Comparison of ENCODE assay signal across 27 cellular contexts in genomic region chr2:99850076-99850710, GRCh38.
DNase-seq lines count a peak whose midpoint lies in the region; ATAC-seq and FAIRE-seq lines count a peak whose summit lies in the region.
"Had no signal": no experiment of that assay in that cellular context is flagged by ENCODE, and none has a peak within 500 bp of the region (broad histone marks: within the 10 kb centered on the region; RNA-seq: fewer than 3 reads in every experiment).

No MANE protein-coding gene starts in this region.

- H3K4ac ChIP-seq in mesenchymal stem cell (ENCODE audit: low read depth in 1 of 2, low read length in 2 of 2): peak overlapping the region in 1 of 2 experiments; percentile 13

- peak overlapping the region; percentile 80 for H4K8ac ChIP-seq in mesenchymal stem cell (ENCODE audit: low read length)

- H2BK5ac ChIP-seq in mesenchymal stem cell (ENCODE audit: low read depth, low read length, poor library complexity, severe bottlenecking): peak overlapping the region; percentile 14

- WGBS in mesenchymal stem cell: 14% methylated on average over 3 of the region's 5 CpGs

- peak overlapping the region in 1 of 2 experiments; percentile 59 for H2BK12ac ChIP-seq in mesenchymal stem cell (ENCODE audit: low read length in 2 of 2)

- H3K4me3 ChIP-seq in mesenchymal stem cell (ENCODE audit: insufficient read depth in 1 of 2, low read depth in 1 of 2, low read length in 2 of 2): no peak overlapping the region
- H3K4me3 ChIP-seq: ascending aorta, heart left ventricle, SJCRH30 had no signal

- no peaks in the 10 kb centered on the region for H3K36me3 ChIP-seq in mesenchymal stem cell (ENCODE audit: control insufficient read depth in 1 of 2, insufficient read depth in 2 of 2, low read depth in 1 of 2, low read length in 2 of 2)
- H3K36me3 ChIP-seq: ascending aorta, heart left ventricle, SJCRH30 had no signal

- H3K9ac ChIP-seq in mesenchymal stem cell (ENCODE audit: low read length): no peak overlapping the region
- H3K9ac ChIP-seq: parathyroid adenoma had no signal

- H3K79me1 ChIP-seq in mesenchymal stem cell (replicated peaks; ENCODE audit: low read length, poor library complexity, severe bottlenecking): peaks cover 11% of the 10 kb centered on the region

- H4K91ac ChIP-seq in mesenchymal stem cell (ENCODE audit: low read length): no peak overlapping the region

- H3K14ac ChIP-seq in mesenchymal stem cell (ENCODE audit: low read length in 2 of 2): no peak overlapping the region

- peak overlapping the region; percentile 95 for H3K27ac ChIP-seq in mesenchymal stem cell (ENCODE audit: low read length, poor library complexity, severe bottlenecking)
- H3K27ac ChIP-seq: ascending aorta, heart left ventricle, parathyroid adenoma, SJCRH30, VCaP had no signal

- H3K4me1 ChIP-seq in mesenchymal stem cell (ENCODE audit: control insufficient read depth, insufficient read depth, low read depth, low read length): peaks cover 9% of the 10 kb centered on the region
- H3K4me1 ChIP-seq: ascending aorta, parathyroid adenoma, SJCRH30 had no signal

- peak overlapping the region; percentile 41 for H3K4me2 ChIP-seq in mesenchymal stem cell (ENCODE audit: low read length, poor library complexity, severe bottlenecking)

- H3K23ac ChIP-seq in mesenchymal stem cell (ENCODE audit: low read length in 2 of 2): no peak overlapping the region

- peaks cover 0 to 19% of the 10 kb centered on the region in 2 experiments for H3K27me3 ChIP-seq in mesenchymal stem cell (ENCODE audit: control insufficient read depth in 1 of 2, insufficient read depth in 1 of 2, low read length in 2 of 2)
- H3K27me3 ChIP-seq: ascending aorta, heart left ventricle had no signal

- no peak overlapping the region for H2AFZ ChIP-seq in mesenchymal stem cell (ENCODE audit: low read depth, low read length)
- H2AFZ ChIP-seq: parathyroid adenoma had no signal

- H2BK120ac ChIP-seq in mesenchymal stem cell (ENCODE audit: low read depth, low read length): peak overlapping the region; percentile 15

- FAIRE-seq in endometrium (lab: Jason Lieb, UNC): peak; percentile 18
- FAIRE-seq: colon had no signal

- ATAC-seq in HG03045 (IDR thresholded peaks at IDR 0.05; ENCODE audit: unreplicated experiment) (no peak), HG02759 (IDR thresholded peaks at IDR 0.05; ENCODE audit: unreplicated experiment) (no peak)
- ATAC-seq: heart left ventricle; naive thymus-derived CD4-positive, alpha-beta T cell had no signal

- H3K18ac ChIP-seq in mesenchymal stem cell (ENCODE audit: low read depth in 1 of 2, low read length in 2 of 2): peak overlapping the region in 1 of 2 experiments; percentile 60

- no peak overlapping the region for H2BK15ac ChIP-seq in mesenchymal stem cell (ENCODE audit: low read depth, poor library complexity, severe bottlenecking)

- H3K9me3 ChIP-seq in mesenchymal stem cell (ENCODE audit: control insufficient read depth, low read length): no peaks in the 10 kb centered on the region
- H3K9me3 ChIP-seq: ascending aorta, SJCRH30 had no signal

- peak overlapping the region; percentile 66 for H2AK5ac ChIP-seq in mesenchymal stem cell (ENCODE audit: low read length, severe bottlenecking)

- DNase-seq in EH (ENCODE audit: low read depth) (peak; percentile 39), NCI-H226 (peak; percentile 21), mesenchymal stem cell (peak; percentile 82), GM19238 (ENCODE audit: insufficient read length, low spot score) (no peak)
- DNase-seq in activated T-cell treated with anti-CD3 and anti-CD28 coated beads, Interleukin-2, amount 50 U/mL, for 48 hours: no peak
- DNase-seq: activated CD4-positive, alpha-beta memory T cell treated with anti-CD3 and anti-CD28 coated beads for 36 hours; activated naive CD4-positive, alpha-beta T cell treated with anti-CD3 and anti-CD28 coated beads, Interleukin-2, amount 10 ng/mL, durations not matched to agents 7 days and 5 days; activated T-cell treated with anti-CD3 and anti-CD28 coated beads, Interleukin-2, amount 50 U/mL, for 1 hour; endodermal cell; H9; heart left ventricle; immature natural killer cell; Karpas-422; naive thymus-derived CD4-positive, alpha-beta T cell; NCI-H1092; NCI-H2081; NCI-H510A treated with DMSO at 0.1 percent for 48 hours; SJCRH30; stimulated activated CD4-positive, alpha-beta T cell treated with anti-CD3 and anti-CD28 coated beads, Interleukin-2, amount 100 ng/mL, for 24 hours; trophoblast cell had no signal

Comparison
In these comparisons a context has a peak if more than half of its experiments do, and no peak if none do; other contexts are left out.
1. DNase-seq: peak in EH (single experiment), NCI-H226 (single experiment) and mesenchymal stem cell (single experiment); none in activated T-cell treated with anti-CD3 and anti-CD28 coated beads, Interleukin-2, amount 50 U/mL, for 48 hours (0 of 2) and GM19238 (single experiment).